ENCODE assay signal across 27 cellular contexts in genomic region chr22:24002272-24002671, GRCh38. TPM values are rescaled to one million over a fixed set of nuclear protein-coding genes. Genes with fewer than 3 reads are reported as not detected.
DNase-seq lines count a peak whose midpoint lies in the region; ATAC-seq, FAIRE-seq and TF ChIP-seq lines count a peak whose summit lies in the region.
"Had no signal": no experiment of that assay in that cellular context is flagged by ENCODE, and none has a peak within 500 bp of the region (broad histone marks: within the 10 kb centered on the region; RNA-seq: fewer than 3 reads in every experiment).

No MANE protein-coding gene starts in this region.

- no peaks in the 10 kb centered on the region for H3K23me2 ChIP-seq in H1 (ENCODE audit: low read depth, low read length)

- no peak overlapping the region for H2BK5ac ChIP-seq in H1 (ENCODE audit: low read depth, low read length)

- POLR2A ChIA-PET in H1 (lab: Charles Lee; ENCODE audit: partially characterized antibody) = no interaction called here

- no peaks in the 10 kb centered on the region for H4K20me1 ChIP-seq in H1 (replicated peaks in 1 of 2; ENCODE audit: control insufficient read depth in 1 of 2, insufficient read depth in 2 of 2, low read length in 2 of 2)

- H3K4me3 ChIP-seq in H1 (ENCODE audit: extremely low read depth in 1 of 4, insufficient read depth in 2 of 4, low read depth in 3 of 4, low read length in 4 of 4) = no peak overlapping the region
- H3K4me3 ChIP-seq: MG63, SJCRH30 had no signal

- H3K27me3 ChIP-seq in H1 (replicated peaks in 1 of 4; ENCODE audit: control insufficient read depth in 3 of 4, extremely low read depth in 1 of 4, insufficient read depth in 3 of 4, low read length in 3 of 4) = peaks cover 0 to 3% (median 0%) of the 10 kb centered on the region in 4 experiments; a peak in 3 of 7 replicates
- H3K27me3 ChIP-seq: MG63, SJCRH30 had no signal

- peak overlapping the region; percentile 48; the same call in 1 of the 2 replicates for H2AK5ac ChIP-seq in H1 (ENCODE audit: low read depth, low read length)

- no peak for TF ChIP-seq POLR2A in H1 (IDR thresholded peaks at IDR 0.05; ENCODE audit: control extremely low read depth in 1 of 2, low read depth in 2 of 2, low read length in 2 of 2)

- H3K4ac ChIP-seq in H1 (replicated peaks; ENCODE audit: insufficient read length, low read depth, low read length) = peak overlapping the region; percentile 91

- peak overlapping the region; percentile 85 for H4K91ac ChIP-seq in H1 (replicated peaks; ENCODE audit: insufficient read length, low read length)

- H3K9me3 ChIP-seq in H1 (ENCODE audit: insufficient read depth in 2 of 2, low read depth in 1 of 2, low read length in 1 of 2) = no peaks in the 10 kb centered on the region; a peak in 1 of 4 replicates
- H3K9me3 ChIP-seq: Caco-2, MG63, SJCRH30 had no signal

- peak overlapping the region; percentile 3 for H4K5ac ChIP-seq in H1 (ENCODE audit: insufficient read length, low read depth, low read length)

- no peaks in the 10 kb centered on the region for H3K4me1 Mint-ChIP-seq in osteocyte (ENCODE audit: unreplicated experiment)

- no peak for TF ChIP-seq RAD21 in H1 (IDR thresholded peaks at IDR 0.05 in 1 of 2, conservative IDR thresholded peaks at IDR 0.05 in 1 of 2; ENCODE audit: low read depth in 2 of 2, low read length in 2 of 2)

- no peak overlapping the region for H2BK120ac ChIP-seq in H1 (replicated peaks; ENCODE audit: low read depth, low read length)

- H2BK15ac ChIP-seq in H1 (ENCODE audit: low read length) = no peak overlapping the region

- H3K36me3 Mint-ChIP-seq in osteocyte (ENCODE audit: unreplicated experiment) = no peaks in the 10 kb centered on the region
- H3K36me3 Mint-ChIP-seq: CD4-positive, alpha-beta memory T cell had no signal

- no peak overlapping the region for H3K27ac ChIP-seq in H1 (ENCODE audit: low read depth, low read length)
- H3K27ac ChIP-seq: SJCRH30 had no signal

- H3K79me2 ChIP-seq in H1 (ENCODE audit: control insufficient read depth in 1 of 2, insufficient read depth in 2 of 2, low read length in 2 of 2) = no peaks in the 10 kb centered on the region

- no peak overlapping the region for H3K56ac ChIP-seq in H1 (replicated peaks; ENCODE audit: insufficient read length, low read depth, low read length)

- no peak overlapping the region for H3K23ac ChIP-seq in H1 (ENCODE audit: insufficient read length)

- no peak for FAIRE-seq in H1 (lab: Jason Lieb, UNC)
- FAIRE-seq: GM12891, H54, RCC 7860 had no signal

- CTCF ChIA-PET in H1 (lab: Charles Lee; ENCODE audit: partially characterized antibody) = interaction anchor here (1.4 kb wide), 1 partner anchor 172 kb away, joined by 3 read pairs; no protein-coding TSS in a partner anchor

- no peaks in the 10 kb centered on the region for H3K9me3 Mint-ChIP-seq in osteocyte (ENCODE audit: unreplicated experiment)
- H3K9me3 Mint-ChIP-seq: CD4-positive, alpha-beta memory T cell had no signal

- H3K27ac Mint-ChIP-seq in osteocyte (ENCODE audit: unreplicated experiment) = no peak overlapping the region
- H3K27ac Mint-ChIP-seq: CD4-positive, alpha-beta memory T cell had no signal

- peaks cover 8% of the 10 kb centered on the region for H3K27me3 Mint-ChIP-seq in osteocyte (ENCODE audit: unreplicated experiment)

- intact Hi-C loops in left ventricle myocardium superior (cut with micrococcal nuclease) (no loop called here), left cardiac atrium (cut with DNase I) (no loop called here)

- H3K36me3 ChIP-seq in H1 (ENCODE audit: control insufficient read depth in 2 of 4, insufficient read depth in 4 of 4, low read length in 3 of 4) = no peaks in the 10 kb centered on the region
- H3K36me3 ChIP-seq: MG63, SJCRH30 had no signal

- H3K9ac ChIP-seq in H1 (replicated peaks in 1 of 4; ENCODE audit: extremely low read depth in 1 of 4, low read depth in 3 of 4, low read length in 3 of 4) = no peak overlapping the region

- H4K8ac ChIP-seq in H1 (ENCODE audit: extremely low read depth, insufficient read depth, low read length) = peak overlapping the region; percentile 4; the same call in 1 of the 2 replicates

- peak overlapping the region; percentile 92 for H2BK20ac ChIP-seq in H1 (ENCODE audit: low read length)

- H3K4me2 ChIP-seq in H1 (ENCODE audit: insufficient read depth in 1 of 2, low read depth in 2 of 2, low read length in 2 of 2) = no peak overlapping the region

- peaks cover 0 to 3% (median 0%) of the 10 kb centered on the region in 4 experiments; a peak in 2 of 7 replicates for H3K4me1 ChIP-seq in H1 (replicated peaks in 1 of 4; ENCODE audit: control insufficient read depth in 3 of 4, insufficient read depth in 4 of 4, low read length in 3 of 4)
- H3K4me1 ChIP-seq: Caco-2, SJCRH30 had no signal

- H3K4me3 Mint-ChIP-seq in osteocyte (ENCODE audit: unreplicated experiment) = no peak overlapping the region
- H3K4me3 Mint-ChIP-seq: CD4-positive, alpha-beta memory T cell had no signal

- H3K79me1 ChIP-seq in H1 (ENCODE audit: low read depth, low read length) = no peaks in the 10 kb centered on the region

- WGBS in H1 (ENCODE audit: extremely low coverage in 1 of 2, insufficient coverage in 1 of 2, insufficient read length in 1 of 2, insufficient replicate concordance in 2 of 2, low coverage in 1 of 2, low lambda C conversion rate in 2 of 2, missing lambda C conversion rate in 1 of 2), 2 experiments = 85% methylated on average over 10 of the region's 10 CpGs; no CpG with 5 or more reads in 1 of the 2 experiments

- H3K18ac ChIP-seq in H1 (ENCODE audit: extremely low read depth, low read length) = peak overlapping the region; percentile 44; the same call in 1 of the 2 replicates

- peak; percentile 13 for ATAC-seq in left ventricle myocardium superior
- ATAC-seq in left cardiac atrium = no peak
- no peak for ATAC-seq in HG03139 (IDR thresholded peaks at IDR 0.05; ENCODE audit: unreplicated experiment)
- ATAC-seq: SK-N-SH treated with all-trans-retinoic acid at 6 μM for 48 hours had no signal

- peak overlapping the region; percentile 69; the same call in 1 of the 2 replicates for H2BK12ac ChIP-seq in H1 (ENCODE audit: low read depth, low read length)

- TF ChIP-seq CTCF in GM20000 (IDR thresholded peaks at IDR 0.05; ENCODE audit: extremely low read depth, missing control alignments) = no peak
- no peak for TF ChIP-seq CTCF in H1 (IDR thresholded peaks at IDR 0.05; ENCODE audit: control extremely low read depth in 1 of 3, insufficient read depth in 1 of 3, low read depth in 1 of 3, low read length in 3 of 3)
- no peak for TF ChIP-seq CTCF in osteocyte (IDR thresholded peaks at IDR 0.05)

- no peak overlapping the region for H3K14ac ChIP-seq in H1 (ENCODE audit: insufficient read length)

- DNase-seq in left ventricle myocardium superior (no peak), left cardiac atrium (no peak), GM20000 (ENCODE audit: low spot score) (peak; percentile 4), H1 (ENCODE audit: low read depth in 1 of 2, low spot score in 2 of 2) (no peak), osteocyte (ENCODE audit: extremely low spot score, unreplicated experiment) (no peak), ureter (ENCODE audit: low spot score) (no peak)
- DNase-seq: C1 segment of cervical spinal cord; Caco-2; CD4-positive, alpha-beta memory T cell; DMS79 treated with DMSO at 0.1 percent for 48 hours; GF-D8; KBM-7; MG63; NCI-H1105 treated with DMSO at 0.1 percent for 48 hours; NCI-H146; NCI-H2029; NCI-H446; NCI-H524 treated with DMSO at 0.1 percent for 48 hours; NCI-H774; SJCRH30 had no signal

- no peak overlapping the region for H2AFZ ChIP-seq in H1 (ENCODE audit: low read length)

- TF ChIP-seq EP300 in H1 (IDR thresholded peaks at IDR 0.05; ENCODE audit: borderline replicate concordance in 1 of 2, low read depth in 2 of 2, low read length in 2 of 2) = no peak

RNA-seq across cellular contexts. Expression of gene GSTT4, which starts 3.0 kb away (rescaled TPM):
- not detected for total RNA-seq in left ventricle myocardium superior
- total RNA-seq in left cardiac atrium = not detected
- not detected in 2 replicates for total RNA-seq in H1 (2021; fragmentation: NEBNext Ultra II Directional; extraction: Animal tissue kit (Norgen Biotek cat#: 25700))
- polyA plus RNA-seq in H1 (2011; rRNA removed) = 0.08 and 0.14 TPM in 2 replicates
- polyA plus RNA-seq in H1 (2011; cell fraction: cytosol; rRNA removed) = not detected
- polyA plus RNA-seq in H1 (2011; cell fraction: nucleus; rRNA removed) = not detected
- polyA plus RNA-seq in H1 (2012, experiment 1 of 2) = not detected in 4 replicates
- polyA plus RNA-seq in H1 (2012, experiment 2 of 2) = not detected
- polyA plus RNA-seq in H1 (2013, experiment 1 of 2) = not detected
- 0.09 TPM for polyA plus RNA-seq in H1 (2013, experiment 2 of 2)
- polyA minus RNA-seq in H1 (2011; rRNA and poly(A)+ RNA removed) = not detected in 2 replicates
- polyA minus RNA-seq in H1 (2011; cell fraction: cytosol; rRNA and poly(A)+ RNA removed) = not detected
- polyA minus RNA-seq in H1 (2011; cell fraction: nucleus; rRNA and poly(A)+ RNA removed) = not detected
- not detected in 2 replicates for total RNA-seq in osteocyte
- total RNA-seq in ureter = not detected
- total RNA-seq: A673; CD4-positive, alpha-beta memory T cell; HT1080; SJCRH30 had no signal
- polyA plus RNA-seq: CD4-positive, alpha-beta memory T cell had no signal

RNA-seq across cellular contexts. Expression of gene CABIN1, which starts 8.8 kb away (rescaled TPM):
- total RNA-seq in left ventricle myocardium superior (40.2 TPM), left cardiac atrium (10 to 100 TPM; 35.1 to 38.1 TPM), osteocyte (53.4 and 55.6 TPM in 2 replicates), ureter (117 TPM)
- 62.6 and 62.9 TPM in 2 replicates for total RNA-seq in H1 (2021; fragmentation: NEBNext Ultra II Directional; extraction: Animal tissue kit (Norgen Biotek cat#: 25700))
- 14.1 and 25.5 TPM in 2 replicates for polyA plus RNA-seq in H1 (2011; rRNA removed)
- polyA plus RNA-seq in H1 (2011; cell fraction: cytosol; rRNA removed) = 12.4 TPM
- polyA plus RNA-seq in H1 (2011; cell fraction: nucleus; rRNA removed) = 45.7 TPM
- polyA plus RNA-seq in H1 (2012, experiment 1 of 2) = 37.4 to 59.6 TPM (median 50.8 TPM) in 4 replicates
- polyA plus RNA-seq in H1 (2012, experiment 2 of 2) = 32.1 TPM
- polyA plus RNA-seq in H1 (2013, experiment 1 of 2) = 21.0 TPM
- polyA plus RNA-seq in H1 (2013, experiment 2 of 2) = 19.4 TPM
- polyA minus RNA-seq in H1 (2011; rRNA and poly(A)+ RNA removed) = 44.1 and 55.5 TPM in 2 replicates
- 42.2 TPM for polyA minus RNA-seq in H1 (2011; cell fraction: cytosol; rRNA and poly(A)+ RNA removed)
- 63.0 TPM for polyA minus RNA-seq in H1 (2011; cell fraction: nucleus; rRNA and poly(A)+ RNA removed)

RNA-seq across cellular contexts. Expression of gene GSTT2, which starts 22.3 kb away (rescaled TPM):
- 0.42 TPM for total RNA-seq in left ventricle myocardium superior
- total RNA-seq in left cardiac atrium = under 1 TPM; 0.38 to 0.65 TPM
- total RNA-seq in H1 (2021; fragmentation: NEBNext Ultra II Directional; extraction: Animal tissue kit (Norgen Biotek cat#: 25700)) = 1.1 and 1.9 TPM in 2 replicates
- 1.2 and 1.5 TPM in 2 replicates for polyA plus RNA-seq in H1 (2011; rRNA removed)
- 0.59 TPM for polyA plus RNA-seq in H1 (2011; cell fraction: cytosol; rRNA removed)
- 2.0 TPM for polyA plus RNA-seq in H1 (2011; cell fraction: nucleus; rRNA removed)
- polyA plus RNA-seq in H1 (2012, experiment 1 of 2) = 0.57 to 2.7 TPM (median 1.5 TPM) in 4 replicates
- polyA plus RNA-seq in H1 (2012, experiment 2 of 2) = 0.68 TPM
- polyA plus RNA-seq in H1 (2013, experiment 1 of 2) = 0.67 TPM
- polyA plus RNA-seq in H1 (2013, experiment 2 of 2) = 0.92 TPM
- not detected in 2 replicates for polyA minus RNA-seq in H1 (2011; rRNA and poly(A)+ RNA removed)
- polyA minus RNA-seq in H1 (2011; cell fraction: cytosol; rRNA and poly(A)+ RNA removed) = 1.7 TPM
- not detected for polyA minus RNA-seq in H1 (2011; cell fraction: nucleus; rRNA and poly(A)+ RNA removed)
- total RNA-seq in osteocyte = not detected in 2 replicates
- 7.8 TPM for total RNA-seq in ureter
- total RNA-seq: A673; CD4-positive, alpha-beta memory T cell had no signal
- polyA plus RNA-seq: CD4-positive, alpha-beta memory T cell had no signal

RNA-seq across cellular contexts. Expression of gene DDT, which starts 28.0 kb away (rescaled TPM):
- total RNA-seq in left ventricle myocardium superior = 141 TPM
- total RNA-seq in left cardiac atrium = 100 to 1,000 TPM; 122 to 125 TPM
- 106 and 110 TPM in 2 replicates for total RNA-seq in H1 (2021; fragmentation: NEBNext Ultra II Directional; extraction: Animal tissue kit (Norgen Biotek cat#: 25700))
- polyA plus RNA-seq in H1 (2011; rRNA removed) = 336 and 341 TPM in 2 replicates
- polyA plus RNA-seq in H1 (2011; cell fraction: cytosol; rRNA removed) = 239 TPM
- 299 TPM for polyA plus RNA-seq in H1 (2011; cell fraction: nucleus; rRNA removed)
- 77.4 to 157 TPM (median 151 TPM) in 4 replicates for polyA plus RNA-seq in H1 (2012, experiment 1 of 2)
- 258 TPM for polyA plus RNA-seq in H1 (2012, experiment 2 of 2)
- polyA plus RNA-seq in H1 (2013, experiment 1 of 2) = 367 TPM
- 318 TPM for polyA plus RNA-seq in H1 (2013, experiment 2 of 2)
- 16.2 and 20.8 TPM in 2 replicates for polyA minus RNA-seq in H1 (2011; rRNA and poly(A)+ RNA removed)
- 38.9 TPM for polyA minus RNA-seq in H1 (2011; cell fraction: cytosol; rRNA and poly(A)+ RNA removed)
- polyA minus RNA-seq in H1 (2011; cell fraction: nucleus; rRNA and poly(A)+ RNA removed) = 38.0 TPM
- total RNA-seq in osteocyte = 108 and 113 TPM in 2 replicates
- total RNA-seq in ureter = 129 TPM

RNA-seq across cellular contexts. Expression of gene DDTL, which starts 35.6 kb away (rescaled TPM):
- 1.6 TPM for total RNA-seq in left ventricle myocardium superior
- 1 to 10 TPM; 1.3 to 2.1 TPM for total RNA-seq in left cardiac atrium
- total RNA-seq in H1 (2021; fragmentation: NEBNext Ultra II Directional; extraction: Animal tissue kit (Norgen Biotek cat#: 25700)) = 1.7 and 2.1 TPM in 2 replicates
- 2.2 and 3.1 TPM in 2 replicates for polyA plus RNA-seq in H1 (2011; rRNA removed)
- polyA plus RNA-seq in H1 (2011; cell fraction: cytosol; rRNA removed) = 2.4 TPM
- 3.8 TPM for polyA plus RNA-seq in H1 (2011; cell fraction: nucleus; rRNA removed)
- polyA plus RNA-seq in H1 (2012, experiment 1 of 2) = 4.3 to 5.2 TPM (median 4.8 TPM) in 4 replicates
- 1.4 TPM for polyA plus RNA-seq in H1 (2012, experiment 2 of 2)
- 2.6 TPM for polyA plus RNA-seq in H1 (2013, experiment 1 of 2)
- 2.1 TPM for polyA plus RNA-seq in H1 (2013, experiment 2 of 2)
- 4.0 TPM in 2 replicates for polyA minus RNA-seq in H1 (2011; rRNA and poly(A)+ RNA removed)
- 3.0 TPM for polyA minus RNA-seq in H1 (2011; cell fraction: cytosol; rRNA and poly(A)+ RNA removed)
- polyA minus RNA-seq in H1 (2011; cell fraction: nucleus; rRNA and poly(A)+ RNA removed) = 11.4 TPM
- total RNA-seq in osteocyte = not detected in 2 replicates
- total RNA-seq in ureter = 6.6 TPM
- total RNA-seq: A673 had no signal
